8 cellular contexts compared by ENCODE assay signal in genomic region chr12:52082988-52083637, GRCh38. TPM values are rescaled to one million over a fixed set of nuclear protein-coding genes. Genes with fewer than 3 reads are reported as not detected.
DNase-seq lines count a peak whose midpoint lies in the region; ATAC-seq, FAIRE-seq and TF ChIP-seq lines count a peak whose summit lies in the region.

No MANE protein-coding gene starts in this region.

- peak; percentile 98 for TF ChIP-seq CTCF in bronchial epithelial cell (IDR thresholded peaks at IDR 0.05; ENCODE audit: insufficient read depth, low read length, severe bottlenecking)

- H3K36me3 ChIP-seq in bronchial epithelial cell (ENCODE audit: control insufficient read depth, insufficient read depth, low read length) = no peaks in the 10 kb centered on the region

- peaks cover 9% of the 10 kb centered on the region for H3K27me3 ChIP-seq in bronchial epithelial cell (ENCODE audit: control insufficient read depth, insufficient read depth, low read length)

- no peak for FAIRE-seq in bronchial epithelial cell (lab: Jason Lieb, UNC)

- H3K4me3 ChIP-seq in bronchial epithelial cell (ENCODE audit: low read depth, low read length) = no peak overlapping the region

- peak; percentile 71 to 83 for ATAC-seq in activated CD4-positive, CD25-positive, alpha-beta regulatory T cell treated with anti-CD3 and anti-CD28 coated beads, Interleukin-2, amount 50 U/mL, for 24 hours
- ATAC-seq in left lobe of liver = peak; percentile 70

- DNase-seq in NCI-H524 (lab: John Stamatoyannopoulos, UW) (peak; percentile 39 to 61), NCI-H524 treated with DMSO at 0.1 percent for 48 hours (lab: John Stamatoyannopoulos, UW) (no peak), NCI-H2029 (lab: John Stamatoyannopoulos, UW) (peak; percentile 35), bronchial epithelial cell (ENCODE audit: low read depth) (no peak), left lobe of liver (ENCODE audit: low spot score) (peak; percentile 61), mucosa of gallbladder (ENCODE audit: low spot score) (no peak)
- DNase-seq in stimulated activated CD4-positive, alpha-beta T cell treated with anti-CD3 and anti-CD28 coated beads, TNF-alpha, amount 100 ng/mL, for 24 hours (ENCODE audit: low read depth in 3 of 3) = peak; percentile 36 to 61 (median 40)

RNA-seq across cellular contexts. Expression of gene SMIM41, which starts 3.6 kb away (rescaled TPM):
- total RNA-seq in bronchial epithelial cell (0.13 and 0.26 TPM in 2 replicates), left lobe of liver (not detected), mucosa of gallbladder (0.46 TPM)

RNA-seq across cellular contexts. Expression of gene ATG101, which starts 13.3 kb away (rescaled TPM):
- total RNA-seq in bronchial epithelial cell (153 and 181 TPM in 2 replicates), left lobe of liver (18.0 TPM), mucosa of gallbladder (38.6 TPM)

RNA-seq across cellular contexts. Expression of gene NR4A1, which starts 31.9 kb away (rescaled TPM):
- total RNA-seq in bronchial epithelial cell (0.38 and 0.79 TPM in 2 replicates), left lobe of liver (5.4 TPM), mucosa of gallbladder (131 TPM)

Comparison
In these comparisons a context has a peak if more than half of its experiments do, and no peak if none do; other contexts are left out.
1. DNase-seq: peak in NCI-H524 (2 of 2), NCI-H2029 (single experiment), left lobe of liver (single experiment) and stimulated activated CD4-positive, alpha-beta T cell treated with anti-CD3 and anti-CD28 coated beads, TNF-alpha, amount 100 ng/mL, for 24 hours (3 of 3); none in NCI-H524 treated with DMSO at 0.1 percent for 48 hours (single experiment), bronchial epithelial cell (single experiment) and mucosa of gallbladder (single experiment).
2. RNA of gene NR4A1, which starts 31.9 kb away (total RNA-seq): 131 TPM in mucosa of gallbladder (single experiment); 5.4 TPM in left lobe of liver (single experiment) and 0.38 to 0.79 TPM in bronchial epithelial cell; every median in the first group is over 10 times any median in the second.